34 cellular contexts compared by ENCODE assay signal in genomic region chr12:93915411-93915810, GRCh38.
"Had no signal": no experiment of that assay in that cellular context is flagged by ENCODE, and none has a peak within 500 bp of the region (broad histone marks: within the 10 kb centered on the region; RNA-seq: fewer than 3 reads in every experiment).

No MANE protein-coding gene starts in this region.

- H3K4me1 Mint-ChIP-seq: activated B cell treated with CpG ODN at 0.5 μM for 24 hours had no signal

- H3K4me2 ChIP-seq: SK-N-SH had no signal

- H3K36me3 ChIP-seq: adrenal gland, Peyer's patch, SJSA1 had no signal

- H3K36me3 Mint-ChIP-seq: activated CD4-positive, alpha-beta memory T cell treated with anti-CD3 and anti-CD28 coated beads for 36 hours; activated naive CD4-positive, alpha-beta T cell treated with anti-CD3 and anti-CD28 coated beads, Interleukin-2, amount 50 U/mL, for 72 hours; brain had no signal

- H3K4me1 ChIP-seq: Peyer's patch had no signal

- H3K27ac Mint-ChIP-seq: activated B cell treated with CpG ODN at 0.5 μM for 24 hours; activated CD4-positive, alpha-beta memory T cell treated with anti-CD3 and anti-CD28 coated beads for 36 hours; activated naive CD4-positive, alpha-beta T cell treated with anti-CD3 and anti-CD28 coated beads for 36 hours; activated naive CD4-positive, alpha-beta T cell treated with anti-CD3 and anti-CD28 coated beads, Interleukin-2, amount 50 U/mL, for 72 hours; activated T-helper 1 cell treated with anti-CD3 and anti-CD28 coated beads, Interleukin-12 subunit alpha, Interleukin-12 subunit beta, Interleukin-2, Interleukin-4 antibody, amounts not matched to agents 30 ng/mL and 10 ng/mL and 1 ng/mL, durations not matched to agents 14 hours and 24 hours and 36 hours; brain; T-helper 1 cell treated with Interleukin-12 subunit alpha and Interleukin-12 subunit beta and Interleukin-4 antibody, amounts not matched to agents 30 μg/mL and 1 μg/mL, for 36 hours; T-helper 2 cell treated with Interferon-gamma antibody and Interleukin-4, amounts not matched to agents 5 μg/mL and 100 μg/mL, for 36 hours had no signal

- H3K9me3 Mint-ChIP-seq: activated B cell treated with CpG ODN at 0.5 μM for 24 hours; activated CD4-positive, alpha-beta memory T cell treated with anti-CD3 and anti-CD28 coated beads for 36 hours; activated naive CD4-positive, alpha-beta T cell treated with anti-CD3 and anti-CD28 coated beads for 36 hours; activated naive CD4-positive, alpha-beta T cell treated with anti-CD3 and anti-CD28 coated beads, Interleukin-2, amount 50 U/mL, for 72 hours; activated T-cell treated with anti-CD3 and anti-CD28 coated beads, Interleukin-2, amount 50 U/mL, for 4 hours; T-helper 2 cell treated with Interferon-gamma antibody and Interleukin-4, amounts not matched to agents 5 μg/mL and 100 μg/mL, for 36 hours had no signal

- ATAC-seq: activated naive CD4-positive, alpha-beta T cell treated with anti-CD3 and anti-CD28 coated beads, Interleukin-2, amount 50 U/mL, for 72 hours; activated T-cell treated with anti-CD3 and anti-CD28 coated beads, Interleukin-2, amount 50 U/mL, for 4 hours; PC-3 had no signal

- H3K9me3 ChIP-seq: adrenal gland, Peyer's patch, SK-N-SH had no signal

- H3K27ac ChIP-seq: adrenal gland, Peyer's patch, SJSA1, VCaP had no signal

- DNase-seq: activated B cell treated with CpG ODN at 0.5 μM for 24 hours; activated CD4-positive, alpha-beta memory T cell treated with anti-CD3 and anti-CD28 coated beads for 36 hours; activated CD4-positive, alpha-beta T cell treated with anti-CD3 and anti-CD28 coated beads for 4 hours; activated CD4-positive, alpha-beta T cell treated with anti-CD3 and anti-CD28 coated beads, Interleukin-2, amount 50 U/mL, for 1 hour; activated CD4-positive, CD25-positive, alpha-beta regulatory T cell treated with anti-CD3 and anti-CD28 coated beads, Interleukin-2, amount 50 U/mL, for 72 hours; activated CD8-positive, alpha-beta memory T cell treated with anti-CD3 and anti-CD28 coated beads, Interleukin-2, amount 50 U/mL, for 4 hours; activated gamma-delta T cell treated with Interleukin-2 at 50 U/mL for 16 hours; activated naive CD4-positive, alpha-beta T cell treated with anti-CD3 and anti-CD28 coated beads for 36 hours; activated T-cell treated with anti-CD3 and anti-CD28 coated beads for 4 hours; activated T-cell treated with anti-CD3 and anti-CD28 coated beads, Interleukin-2, amount 50 U/mL, for 4 hours; adrenal gland; central memory CD4-positive, alpha-beta T cell; Kasumi-1; MM.1S; MV-4-11; NCI-H1092; NCI-H1436 treated with DMSO at 0.1 percent for 48 hours; NCI-H1694 treated with DMSO at 0.1 percent for 48 hours; NCI-H2029; NCI-H345; NCI-H524 treated with DMSO at 0.1 percent for 48 hours; NK-92 treated with Interleukin-12 subunit alpha and Interleukin-12 subunit beta, amount 100 ng/mL, for 24 hours; PC-3; Peyer's patch; RPMI8226; SHP77 treated with DMSO at 0.1 percent for 48 hours; SK-N-SH had no signal

- H3K27me3 Mint-ChIP-seq: activated CD4-positive, alpha-beta memory T cell treated with anti-CD3 and anti-CD28 coated beads for 36 hours had no signal

- H3K9me2 ChIP-seq: SK-N-SH had no signal

- H3K27me3 ChIP-seq: adrenal gland, Peyer's patch, SJSA1 had no signal

- H3K4me3 ChIP-seq: adrenal gland, Peyer's patch, SJSA1 had no signal

- H3K4me3 Mint-ChIP-seq: activated B cell treated with CpG ODN at 0.5 μM for 24 hours; activated CD4-positive, alpha-beta memory T cell treated with anti-CD3 and anti-CD28 coated beads for 36 hours; activated naive CD4-positive, alpha-beta T cell treated with anti-CD3 and anti-CD28 coated beads for 36 hours; activated T-cell treated with anti-CD3 and anti-CD28 coated beads, Interleukin-2, amount 50 U/mL, for 4 hours; activated T-helper 1 cell treated with anti-CD3 and anti-CD28 coated beads, Interleukin-12 subunit alpha, Interleukin-12 subunit beta, Interleukin-2, Interleukin-4 antibody, amounts not matched to agents 30 ng/mL and 10 ng/mL and 1 ng/mL, durations not matched to agents 14 hours and 24 hours and 36 hours; brain; T-helper 1 cell treated with Interleukin-12 subunit alpha and Interleukin-12 subunit beta and Interleukin-4 antibody, amounts not matched to agents 30 μg/mL and 1 μg/mL, for 36 hours; T-helper 2 cell treated with Interferon-gamma antibody and Interleukin-4, amounts not matched to agents 5 μg/mL and 100 μg/mL, for 36 hours had no signal
